Comparison of ENCODE assay signal across 18 cellular contexts in the genomic region with DNA sequence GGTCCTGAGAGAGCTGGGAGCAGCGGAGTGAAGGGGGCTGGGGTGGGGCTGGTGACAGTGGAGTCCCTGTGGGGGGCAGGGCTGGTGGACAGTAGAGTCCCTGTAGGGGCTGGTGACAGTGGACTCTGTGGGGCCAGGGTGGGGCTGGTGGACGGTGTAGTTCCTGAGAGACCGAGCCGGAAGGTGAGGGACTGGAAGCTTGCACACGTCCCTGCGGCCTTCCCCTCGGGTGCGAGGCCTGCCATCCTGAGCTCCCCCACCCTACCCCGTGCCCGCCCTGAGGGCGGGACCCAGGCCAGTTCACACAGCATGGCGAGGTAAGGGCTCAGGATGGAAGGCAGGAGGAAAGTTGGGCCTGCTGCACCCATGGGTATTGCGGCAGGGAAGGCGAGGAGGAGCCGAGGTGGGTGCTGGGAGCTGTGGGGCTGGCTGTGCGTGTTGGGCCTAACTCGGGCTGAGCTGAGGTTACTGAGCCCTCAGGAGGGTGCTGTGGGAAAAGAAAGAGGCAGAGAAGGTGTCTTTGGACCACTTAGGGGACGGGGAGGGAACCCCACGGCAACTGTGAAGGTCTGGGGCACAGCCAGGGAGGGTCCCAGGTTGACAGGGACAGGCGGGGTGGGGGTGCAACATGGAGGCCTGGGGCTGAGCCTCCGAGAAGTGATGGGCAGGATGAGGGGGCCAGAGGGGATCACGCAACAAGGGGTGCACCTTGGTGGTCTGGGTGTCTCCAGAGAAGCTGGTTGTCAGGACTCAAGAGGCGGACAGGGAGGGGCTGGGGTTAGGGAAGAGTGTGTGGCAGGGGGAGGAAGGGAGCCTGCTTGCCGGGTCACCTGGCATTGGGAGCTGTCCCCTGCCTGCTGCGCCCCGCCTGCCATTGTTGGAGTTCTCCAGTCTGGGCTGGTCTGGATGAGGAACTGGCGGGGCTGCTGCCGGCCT.
DNase-seq lines count a peak whose midpoint lies in the region; ATAC-seq, FAIRE-seq and TF ChIP-seq lines count a peak whose summit lies in the region.
"Had no signal": no experiment of that assay in that cellular context is flagged by ENCODE, and none has a peak within 500 bp of the region (broad histone marks: within the 10 kb centered on the region; RNA-seq: fewer than 3 reads in every experiment).

No MANE protein-coding gene starts in this region.

- 85 to 91% (median 87%) methylated on average over 23 to 28 of the region's 28 CpGs for WGBS in psoas muscle, 3 donors

- peaks cover 0 to 6% (median 0%) of the 10 kb centered on the region in 11 experiments; a peak in 1 of 22 replicates for H3K36me3 ChIP-seq in BLaER1 treated with 17β-estradiol and CSF1 and Interleukin-3, amounts not matched to agents 10 nM and 100 nM
- H3K36me3 ChIP-seq in kidney (ENCODE audit: control insufficient read depth in 1 of 2, insufficient read depth in 2 of 2, low read length in 2 of 2) (no peaks in the 10 kb centered on the region), psoas muscle (ENCODE audit: insufficient read depth in 1 of 2, low read depth in 1 of 2) (no peaks in the 10 kb centered on the region)
- H3K36me3 ChIP-seq: SJCRH30 had no signal

- H3K36me3 Mint-ChIP-seq in T-helper 17 cell (ENCODE audit: low read depth) = no peaks in the 10 kb centered on the region
- no peaks in the 10 kb centered on the region for H3K36me3 Mint-ChIP-seq in activated T-helper 2 cell treated with anti-CD3 and anti-CD28 coated beads, Interferon-gamma antibody, Interleukin-2, Interleukin-4, amounts not matched to agents 10 μg/mL and 5 μg/mL and 100 μg/mL, durations not matched to agents 14 hours and 24 hours and 36 hours (ENCODE audit: low read depth)

- H3K27ac Mint-ChIP-seq in T-helper 17 cell = peak overlapping the region; percentile 53
- H3K27ac Mint-ChIP-seq in activated T-helper 2 cell treated with anti-CD3 and anti-CD28 coated beads, Interferon-gamma antibody, Interleukin-2, Interleukin-4, amounts not matched to agents 10 μg/mL and 5 μg/mL and 100 μg/mL, durations not matched to agents 14 hours and 24 hours and 36 hours = no peak overlapping the region
- H3K27ac Mint-ChIP-seq: HFFc6 had no signal

- no peak for ATAC-seq in T-helper 17 cell
- ATAC-seq in psoas muscle = no peak

- H3K4me2 ChIP-seq in BLaER1 treated with 17β-estradiol and CSF1 and Interleukin-3, amounts not matched to agents 10 nM and 100 nM = peak overlapping the region; percentile 80 to 97 (median 87)

- H3K9ac ChIP-seq in BLaER1 treated with 17β-estradiol and CSF1 and Interleukin-3, amounts not matched to agents 10 nM and 100 nM = peak overlapping the region; percentile 45 to 72 (median 63); a peak in 21 of 22 replicates
- no peak overlapping the region for H3K9ac ChIP-seq in kidney (ENCODE audit: low read length in 2 of 2)

- peaks cover 6% of the 10 kb centered on the region for H3K4me1 Mint-ChIP-seq in T-helper 17 cell
- no peaks in the 10 kb centered on the region for H3K4me1 Mint-ChIP-seq in activated T-helper 2 cell treated with anti-CD3 and anti-CD28 coated beads, Interferon-gamma antibody, Interleukin-2, Interleukin-4, amounts not matched to agents 10 μg/mL and 5 μg/mL and 100 μg/mL, durations not matched to agents 14 hours and 24 hours and 36 hours (ENCODE audit: low read depth)

- H3K4me1 ChIP-seq in BLaER1 treated with 17β-estradiol and CSF1 and Interleukin-3, amounts not matched to agents 10 nM and 100 nM = peaks cover 67 to 97% (median 92%) of the 10 kb centered on the region in 10 experiments
- H3K4me1 ChIP-seq in kidney (ENCODE audit: control insufficient read depth in 1 of 2, insufficient read depth in 1 of 2, low read depth in 1 of 2, low read length in 2 of 2) = no peaks in the 10 kb centered on the region
- no peaks in the 10 kb centered on the region for H3K4me1 ChIP-seq in psoas muscle
- H3K4me1 ChIP-seq: Peyer's patch, SJCRH30 had no signal

- no peak for FAIRE-seq in kidney (lab: Jason Lieb, UNC)

- no peaks in the 10 kb centered on the region for H3K27me3 Mint-ChIP-seq in T-helper 17 cell
- no peaks in the 10 kb centered on the region for H3K27me3 Mint-ChIP-seq in activated T-helper 2 cell treated with anti-CD3 and anti-CD28 coated beads, Interferon-gamma antibody, Interleukin-2, Interleukin-4, amounts not matched to agents 10 μg/mL and 5 μg/mL and 100 μg/mL, durations not matched to agents 14 hours and 24 hours and 36 hours (ENCODE audit: low read depth)

- intact Hi-C loops in kidney (cut with DNase I) = no loop called here
- intact Hi-C loops in psoas muscle (cut with DNase I) = no loop called here
- intact Hi-C loops in activated T-helper 2 cell treated with anti-CD3 and anti-CD28 coated beads, Interferon-gamma antibody, Interleukin-2, Interleukin-4, amounts not matched to agents 10 μg/mL and 5 μg/mL and 100 μg/mL, durations not matched to agents 14 hours and 24 hours and 36 hours (cut with micrococcal nuclease) = no loop called here

- no peaks in the 10 kb centered on the region for H3K9me3 Mint-ChIP-seq in activated T-helper 2 cell treated with anti-CD3 and anti-CD28 coated beads, Interferon-gamma antibody, Interleukin-2, Interleukin-4, amounts not matched to agents 10 μg/mL and 5 μg/mL and 100 μg/mL, durations not matched to agents 14 hours and 24 hours and 36 hours
- H3K9me3 Mint-ChIP-seq: HFFc6 had no signal

- H3K9me3 ChIP-seq in BLaER1 treated with 17β-estradiol and CSF1 and Interleukin-3, amounts not matched to agents 10 nM and 100 nM (replicated peaks in 1 of 11) = no peaks in the 10 kb centered on the region
- H3K9me3 ChIP-seq in T-helper 17 cell (ENCODE audit: control insufficient read depth, low read length, poor library complexity, severe bottlenecking) = no peaks in the 10 kb centered on the region
- H3K9me3 ChIP-seq in kidney (ENCODE audit: control insufficient read depth in 1 of 2, low read length in 2 of 2) = no peaks in the 10 kb centered on the region
- no peaks in the 10 kb centered on the region for H3K9me3 ChIP-seq in psoas muscle
- H3K9me3 ChIP-seq: Peyer's patch, SJCRH30 had no signal

- peaks cover 13 to 36% (median 18%) of the 10 kb centered on the region in 11 experiments; a peak in 20 of 22 replicates for H3K27me3 ChIP-seq in BLaER1 treated with 17β-estradiol and CSF1 and Interleukin-3, amounts not matched to agents 10 nM and 100 nM
- peaks cover 0 to 29% (median 19%) of the 10 kb centered on the region in 3 donors for H3K27me3 ChIP-seq in psoas muscle (ENCODE audit: insufficient read depth in 3 of 3, low read length in 2 of 3)
- H3K27me3 ChIP-seq: Peyer's patch had no signal

- peak overlapping the region; percentile 63 to 90 (median 78); a peak in 21 of 22 replicates for H3K27ac ChIP-seq in BLaER1 treated with 17β-estradiol and CSF1 and Interleukin-3, amounts not matched to agents 10 nM and 100 nM
- no peak overlapping the region for H3K27ac ChIP-seq in kidney (ENCODE audit: low read depth in 2 of 2, low read length in 2 of 2)
- no peak overlapping the region for H3K27ac ChIP-seq in psoas muscle
- H3K27ac ChIP-seq: SJCRH30 had no signal

- H4K20me1 ChIP-seq in BLaER1 treated with 17β-estradiol and CSF1 and Interleukin-3, amounts not matched to agents 10 nM and 100 nM = peaks cover 0 to 94% (median 16%) of the 10 kb centered on the region in 11 experiments; a peak in 15 of 22 replicates

- DNase-seq in T-helper 17 cell (peak in 1 of 3 donors; percentile 6), kidney (peak; percentile 67), psoas muscle (peak; percentile 3 to 45), RKO (ENCODE audit: low spot score) (no peak), AG20443 (ENCODE audit: low spot score) (no peak)
- DNase-seq in activated T-helper 2 cell treated with anti-CD3 and anti-CD28 coated beads, Interferon-gamma antibody, Interleukin-2, Interleukin-4, amounts not matched to agents 10 μg/mL and 5 μg/mL and 100 μg/mL, durations not matched to agents 14 hours and 24 hours and 36 hours (ENCODE audit: low spot score) = no peak
- DNase-seq: ACHN, DMS153, EL, HFFc6, KG1, NCI-H1092, NCI-H2107, NCI-H345, NCI-H774, Peyer's patch, SJCRH30 had no signal

- TF ChIP-seq CTCF in kidney (IDR thresholded peaks at IDR 0.05; ENCODE audit: borderline replicate concordance, extremely low read depth, insufficient read depth) (no peak), psoas muscle (IDR thresholded peaks at IDR 0.05) (no peak)

- no peak overlapping the region; a peak in 1 of 20 replicates for H3K4me3 ChIP-seq in BLaER1 treated with 17β-estradiol and CSF1 and Interleukin-3, amounts not matched to agents 10 nM and 100 nM
- H3K4me3 ChIP-seq in kidney (ENCODE audit: low read length in 2 of 2) = no peak overlapping the region
- H3K4me3 ChIP-seq in psoas muscle = no peak overlapping the region
- H3K4me3 ChIP-seq: Peyer's patch, SJCRH30 had no signal

- peak overlapping the region; percentile 66 for H3K4me3 Mint-ChIP-seq in T-helper 17 cell
- no peak overlapping the region for H3K4me3 Mint-ChIP-seq in activated T-helper 2 cell treated with anti-CD3 and anti-CD28 coated beads, Interferon-gamma antibody, Interleukin-2, Interleukin-4, amounts not matched to agents 10 μg/mL and 5 μg/mL and 100 μg/mL, durations not matched to agents 14 hours and 24 hours and 36 hours (ENCODE audit: low read depth)
- H3K4me3 Mint-ChIP-seq: HFFc6 had no signal

Comparison
In these comparisons a context has a peak if more than half of its experiments do, and no peak if none do; other contexts are left out.
1. H3K27ac ChIP-seq: peak in BLaER1 treated with 17β-estradiol and CSF1 and Interleukin-3, amounts not matched to agents 10 nM and 100 nM (11 of 11); none in kidney (0 of 2) and psoas muscle (single experiment).
2. H3K9ac ChIP-seq: peak in BLaER1 treated with 17β-estradiol and CSF1 and Interleukin-3, amounts not matched to agents 10 nM and 100 nM (11 of 11); none in kidney (0 of 2).
3. DNase-seq: peak in kidney (single experiment) and psoas muscle (2 of 2); none in RKO (single experiment), activated T-helper 2 cell treated with anti-CD3 and anti-CD28 coated beads, Interferon-gamma antibody, Interleukin-2, Interleukin-4, amounts not matched to agents 10 μg/mL and 5 μg/mL and 100 μg/mL, durations not matched to agents 14 hours and 24 hours and 36 hours (single experiment) and AG20443 (single experiment).